In genomic region chr4:113080624-113081023, GRCh38 we compare ENCODE assay signal across 1 cellular context.
TF ChIP-seq lines count a peak whose summit lies in the region.

No MANE protein-coding gene starts in this region.

TF ChIP-seq in HepG2, 621 proteins besides CTCF, POLR2A, EP300 and RAD21 (continued from another document):
- TF ChIP-seq PATZ1 (CRISPR knock-in tag; IDR thresholded peaks at IDR 0.05): no peak
- no peak for TF ChIP-seq TMF1 (CRISPR knock-in tag; IDR thresholded peaks at IDR 0.05; ENCODE audit: low read depth)
- TF ChIP-seq PRDM15 (CRISPR knock-in tag; IDR thresholded peaks at IDR 0.05): no peak
- TF ChIP-seq HOXD1 (CRISPR knock-in tag; IDR thresholded peaks at IDR 0.05): no peak
